Comparison of ENCODE assay signal across 1 cellular context in the genomic region with DNA sequence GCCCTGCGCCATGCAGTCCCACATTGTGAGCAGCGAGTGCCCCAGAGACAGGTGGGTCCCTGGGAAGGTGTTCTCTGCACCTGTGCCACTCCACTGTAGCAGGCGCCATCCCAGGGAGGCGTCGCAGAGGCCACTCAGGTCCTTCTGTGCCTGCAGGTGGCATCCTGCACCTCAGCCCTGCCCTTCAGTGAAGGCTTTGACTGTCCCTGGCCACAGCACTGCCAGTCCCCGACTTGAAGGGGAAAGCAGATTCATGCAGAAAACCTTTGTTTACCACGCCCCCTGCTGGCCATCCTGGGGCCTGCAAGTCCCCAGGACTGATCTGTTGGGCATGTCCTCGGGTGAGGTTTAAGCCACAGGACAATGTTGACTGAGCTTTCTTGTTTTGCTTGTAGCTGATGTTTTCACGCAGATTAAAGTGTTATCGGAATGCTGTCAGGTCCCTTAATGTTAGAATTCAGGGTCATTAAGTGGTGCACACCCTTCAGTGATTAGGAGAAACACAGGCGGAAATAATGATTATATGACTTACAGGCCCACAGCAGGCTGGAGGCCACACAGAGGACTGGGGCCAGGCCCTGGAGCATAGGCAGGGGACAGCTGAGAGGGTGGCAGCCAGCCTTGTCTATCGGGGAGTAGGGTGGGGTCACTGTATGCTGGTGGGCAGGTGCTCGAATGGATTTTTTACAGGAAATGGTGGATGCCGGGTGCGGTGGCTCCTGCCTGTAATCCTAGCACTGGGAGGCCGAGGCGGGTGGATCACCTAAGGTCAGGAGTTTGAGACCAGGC.
TF ChIP-seq lines count a peak whose summit lies in the region.

No MANE protein-coding gene starts in this region.

TF ChIP-seq in K562, 482 proteins besides CTCF, POLR2A, EP300 and RAD21:
- no peak for TF ChIP-seq U2AF1 (optimal IDR thresholded peaks at IDR 0.05; ENCODE audit: low read depth, low read length)
- TF ChIP-seq, protein P1, sequence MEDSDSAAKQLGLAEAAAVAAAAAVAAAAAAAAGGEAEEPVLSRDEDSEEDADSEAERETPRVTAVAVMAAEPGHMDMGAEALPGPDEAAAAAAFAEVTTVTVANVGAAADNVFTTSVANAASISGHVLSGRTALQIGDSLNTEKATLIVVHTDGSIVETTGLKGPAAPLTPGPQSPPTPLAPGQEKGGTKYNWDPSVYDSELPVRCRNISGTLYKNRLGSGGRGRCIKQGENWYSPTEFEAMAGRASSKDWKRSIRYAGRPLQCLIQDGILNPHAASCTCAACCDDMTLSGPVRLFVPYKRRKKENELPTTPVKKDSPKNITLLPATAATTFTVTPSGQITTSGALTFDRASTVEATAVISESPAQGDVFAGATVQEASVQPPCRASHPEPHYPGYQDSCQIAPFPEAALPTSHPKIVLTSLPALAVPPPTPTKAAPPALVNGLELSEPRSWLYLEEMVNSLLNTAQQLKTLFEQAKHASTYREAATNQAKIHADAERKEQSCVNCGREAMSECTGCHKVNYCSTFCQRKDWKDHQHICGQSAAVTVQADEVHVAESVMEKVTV (CRISPR knock-in tag; IDR thresholded peaks at IDR 0.05), result no peak; the same call in 1 of the 2 replicates
- TF ChIP-seq, protein P2, sequence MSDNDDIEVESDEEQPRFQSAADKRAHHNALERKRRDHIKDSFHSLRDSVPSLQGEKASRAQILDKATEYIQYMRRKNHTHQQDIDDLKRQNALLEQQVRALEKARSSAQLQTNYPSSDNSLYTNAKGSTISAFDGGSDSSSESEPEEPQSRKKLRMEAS (CRISPR knock-in tag; IDR thresholded peaks at IDR 0.05), result 0 out of 2 replicates have a peak, but pooled peaks have one; percentile 7
- TF ChIP-seq CTBP1 (IDR thresholded peaks at IDR 0.05; ENCODE audit: borderline replicate concordance), result peak; percentile 45; the same call in 1 of the 2 replicates
- TF ChIP-seq, protein P3, sequence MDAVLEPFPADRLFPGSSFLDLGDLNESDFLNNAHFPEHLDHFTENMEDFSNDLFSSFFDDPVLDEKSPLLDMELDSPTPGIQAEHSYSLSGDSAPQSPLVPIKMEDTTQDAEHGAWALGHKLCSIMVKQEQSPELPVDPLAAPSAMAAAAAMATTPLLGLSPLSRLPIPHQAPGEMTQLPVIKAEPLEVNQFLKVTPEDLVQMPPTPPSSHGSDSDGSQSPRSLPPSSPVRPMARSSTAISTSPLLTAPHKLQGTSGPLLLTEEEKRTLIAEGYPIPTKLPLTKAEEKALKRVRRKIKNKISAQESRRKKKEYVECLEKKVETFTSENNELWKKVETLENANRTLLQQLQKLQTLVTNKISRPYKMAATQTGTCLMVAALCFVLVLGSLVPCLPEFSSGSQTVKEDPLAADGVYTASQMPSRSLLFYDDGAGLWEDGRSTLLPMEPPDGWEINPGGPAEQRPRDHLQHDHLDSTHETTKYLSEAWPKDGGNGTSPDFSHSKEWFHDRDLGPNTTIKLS (IDR thresholded peaks at IDR 0.05; ENCODE audit: borderline replicate concordance, low read depth), result no peak
- TF ChIP-seq ZEB2 (IDR thresholded peaks at IDR 0.05), result no peak
- TF ChIP-seq, protein P4, sequence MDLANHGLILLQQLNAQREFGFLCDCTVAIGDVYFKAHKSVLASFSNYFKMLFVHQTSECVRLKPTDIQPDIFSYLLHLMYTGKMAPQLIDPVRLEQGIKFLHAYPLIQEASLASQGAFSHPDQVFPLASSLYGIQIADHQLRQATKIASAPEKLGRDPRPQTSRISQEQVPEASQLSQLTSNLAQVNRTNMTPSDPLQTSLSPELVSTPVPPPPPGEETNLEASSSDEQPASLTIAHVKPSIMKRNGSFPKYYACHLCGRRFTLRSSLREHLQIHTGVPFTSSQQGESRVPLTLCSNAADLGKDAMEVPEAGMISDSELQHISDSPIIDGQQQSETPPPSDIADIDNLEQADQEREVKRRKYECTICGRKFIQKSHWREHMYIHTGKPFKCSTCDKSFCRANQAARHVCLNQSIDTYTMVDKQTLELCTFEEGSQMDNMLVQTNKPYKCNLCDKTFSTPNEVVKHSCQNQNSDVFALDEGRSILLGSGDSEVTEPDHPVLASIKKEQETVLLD (IDR thresholded peaks at IDR 0.05), result no peak
- no peak for TF ChIP-seq FOXJ3 (CRISPR knock-in tag; IDR thresholded peaks at IDR 0.05)
- peak; percentile 15; the same call in 1 of the 2 replicates for TF ChIP-seq STAG1 (CRISPR knock-in tag; IDR thresholded peaks at IDR 0.05; ENCODE audit: borderline replicate concordance)
- TF ChIP-seq ZNF165 (CRISPR knock-in tag; IDR thresholded peaks at IDR 0.05; ENCODE audit: borderline replicate concordance), result no peak
- 0 out of 2 replicates have a peak, but pooled peaks have one; percentile 11 for TF ChIP-seq JUND (IDR thresholded peaks at IDR 0.05; ENCODE audit: borderline replicate concordance, low read depth, low read length)
- TF ChIP-seq JUND (tag; IDR thresholded peaks at IDR 0.05; ENCODE audit: borderline replicate concordance, low read depth, low read length), result no peak
- no peak for TF ChIP-seq ZNF561 (CRISPR knock-in tag; conservative IDR thresholded peaks at IDR 0.05)
- no peak for TF ChIP-seq ZKSCAN1 (IDR thresholded peaks at IDR 0.05; ENCODE audit: low read depth, low read length)
- TF ChIP-seq, protein P5, sequence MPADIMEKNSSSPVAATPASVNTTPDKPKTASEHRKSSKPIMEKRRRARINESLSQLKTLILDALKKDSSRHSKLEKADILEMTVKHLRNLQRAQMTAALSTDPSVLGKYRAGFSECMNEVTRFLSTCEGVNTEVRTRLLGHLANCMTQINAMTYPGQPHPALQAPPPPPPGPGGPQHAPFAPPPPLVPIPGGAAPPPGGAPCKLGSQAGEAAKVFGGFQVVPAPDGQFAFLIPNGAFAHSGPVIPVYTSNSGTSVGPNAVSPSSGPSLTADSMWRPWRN (IDR thresholded peaks at IDR 0.05; ENCODE audit: low read depth), result no peak
- 0 out of 2 replicates have a peak, but pooled peaks have one; percentile 5 for TF ChIP-seq GABPB2 (CRISPR knock-in tag; conservative IDR thresholded peaks at IDR 0.05)
- peak in 1 of 2 experiments; percentile 37; a peak in 1 of 4 replicates for TF ChIP-seq RCOR1 (IDR thresholded peaks at IDR 0.05; ENCODE audit: borderline replicate concordance in 1 of 2, low read depth in 2 of 2, low read length in 2 of 2)
- TF ChIP-seq ZNF23 (CRISPR knock-in tag; IDR thresholded peaks at IDR 0.05), result no peak
- TF ChIP-seq CREM (IDR thresholded peaks at IDR 0.05; ENCODE audit: low read depth), result 0 out of 2 replicates have a peak, but pooled peaks have one; percentile 19
- TF ChIP-seq RBFOX2 (IDR thresholded peaks at IDR 0.05; ENCODE audit: low read depth, low read length), result peak; percentile 39
- 0 out of 4 replicates have a peak, but pooled peaks of 1 of the 2 experiments have one; percentile 41 for TF ChIP-seq MAZ (CRISPR knock-in tag; conservative IDR thresholded peaks at IDR 0.05 in 1 of 2, IDR thresholded peaks at IDR 0.05 in 1 of 2)
- TF ChIP-seq CBX3 (IDR thresholded peaks at IDR 0.05; ENCODE audit: borderline replicate concordance in 1 of 2, low read length in 2 of 2), result 0 out of 3 replicates have a peak, but pooled peaks of 1 of the 2 experiments have one; percentile 10
- TF ChIP-seq, protein P6, sequence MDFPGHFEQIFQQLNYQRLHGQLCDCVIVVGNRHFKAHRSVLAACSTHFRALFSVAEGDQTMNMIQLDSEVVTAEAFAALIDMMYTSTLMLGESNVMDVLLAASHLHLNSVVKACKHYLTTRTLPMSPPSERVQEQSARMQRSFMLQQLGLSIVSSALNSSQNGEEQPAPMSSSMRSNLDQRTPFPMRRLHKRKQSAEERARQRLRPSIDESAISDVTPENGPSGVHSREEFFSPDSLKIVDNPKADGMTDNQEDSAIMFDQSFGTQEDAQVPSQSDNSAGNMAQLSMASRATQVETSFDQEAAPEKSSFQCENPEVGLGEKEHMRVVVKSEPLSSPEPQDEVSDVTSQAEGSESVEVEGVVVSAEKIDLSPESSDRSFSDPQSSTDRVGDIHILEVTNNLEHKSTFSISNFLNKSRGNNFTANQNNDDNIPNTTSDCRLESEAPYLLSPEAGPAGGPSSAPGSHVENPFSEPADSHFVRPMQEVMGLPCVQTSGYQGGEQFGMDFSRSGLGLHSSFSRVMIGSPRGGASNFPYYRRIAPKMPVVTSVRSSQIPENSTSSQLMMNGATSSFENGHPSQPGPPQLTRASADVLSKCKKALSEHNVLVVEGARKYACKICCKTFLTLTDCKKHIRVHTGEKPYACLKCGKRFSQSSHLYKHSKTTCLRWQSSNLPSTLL (IDR thresholded peaks at IDR 0.05), result no peak
- peak; percentile 35 for TF ChIP-seq POLR2G (IDR thresholded peaks at IDR 0.05; ENCODE audit: low read depth, low read length)
- 0 out of 2 replicates have a peak, but pooled peaks have one; percentile 15 for TF ChIP-seq GABPB1 (CRISPR knock-in tag; IDR thresholded peaks at IDR 0.05)
- TF ChIP-seq SMC3 (conservative IDR thresholded peaks at IDR 0.05; ENCODE audit: insufficient read depth, low read depth, low read length), result peak; percentile 74
- TF ChIP-seq, protein P7, sequence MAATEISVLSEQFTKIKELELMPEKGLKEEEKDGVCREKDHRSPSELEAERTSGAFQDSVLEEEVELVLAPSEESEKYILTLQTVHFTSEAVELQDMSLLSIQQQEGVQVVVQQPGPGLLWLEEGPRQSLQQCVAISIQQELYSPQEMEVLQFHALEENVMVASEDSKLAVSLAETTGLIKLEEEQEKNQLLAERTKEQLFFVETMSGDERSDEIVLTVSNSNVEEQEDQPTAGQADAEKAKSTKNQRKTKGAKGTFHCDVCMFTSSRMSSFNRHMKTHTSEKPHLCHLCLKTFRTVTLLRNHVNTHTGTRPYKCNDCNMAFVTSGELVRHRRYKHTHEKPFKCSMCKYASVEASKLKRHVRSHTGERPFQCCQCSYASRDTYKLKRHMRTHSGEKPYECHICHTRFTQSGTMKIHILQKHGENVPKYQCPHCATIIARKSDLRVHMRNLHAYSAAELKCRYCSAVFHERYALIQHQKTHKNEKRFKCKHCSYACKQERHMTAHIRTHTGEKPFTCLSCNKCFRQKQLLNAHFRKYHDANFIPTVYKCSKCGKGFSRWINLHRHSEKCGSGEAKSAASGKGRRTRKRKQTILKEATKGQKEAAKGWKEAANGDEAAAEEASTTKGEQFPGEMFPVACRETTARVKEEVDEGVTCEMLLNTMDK (IDR thresholded peaks at IDR 0.05; ENCODE audit: borderline replicate concordance, insufficient read depth, low read depth, low read length, poor library complexity, severe bottlenecking), result peak; percentile 85
- TF ChIP-seq MAFK (IDR thresholded peaks at IDR 0.05; ENCODE audit: low read length), result 0 out of 2 replicates have a peak, but pooled peaks have one; percentile 16
- TF ChIP-seq FOXK2 (conservative IDR thresholded peaks at IDR 0.05 in 1 of 2, IDR thresholded peaks at IDR 0.05 in 1 of 2; ENCODE audit: low read depth in 2 of 2), result peak; percentile 23 to 55; a peak in 2 of 4 replicates
- TF ChIP-seq, protein P8, sequence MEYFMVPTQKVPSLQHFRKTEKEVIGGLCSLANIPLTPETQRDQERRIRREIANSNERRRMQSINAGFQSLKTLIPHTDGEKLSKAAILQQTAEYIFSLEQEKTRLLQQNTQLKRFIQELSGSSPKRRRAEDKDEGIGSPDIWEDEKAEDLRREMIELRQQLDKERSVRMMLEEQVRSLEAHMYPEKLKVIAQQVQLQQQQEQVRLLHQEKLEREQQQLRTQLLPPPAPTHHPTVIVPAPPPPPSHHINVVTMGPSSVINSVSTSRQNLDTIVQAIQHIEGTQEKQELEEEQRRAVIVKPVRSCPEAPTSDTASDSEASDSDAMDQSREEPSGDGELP (CRISPR knock-in tag; IDR thresholded peaks at IDR 0.05; ENCODE audit: borderline replicate concordance), result 0 out of 2 replicates have a peak, but pooled peaks have one; percentile 31
- TF ChIP-seq XRCC5 (IDR thresholded peaks at IDR 0.05; ENCODE audit: low read depth, low read length), result peak; percentile 93
TF ChIP-seq in K562: peak in this region for 18.
